ENCODE assay signal across 1 cellular context in the genomic region with DNA sequence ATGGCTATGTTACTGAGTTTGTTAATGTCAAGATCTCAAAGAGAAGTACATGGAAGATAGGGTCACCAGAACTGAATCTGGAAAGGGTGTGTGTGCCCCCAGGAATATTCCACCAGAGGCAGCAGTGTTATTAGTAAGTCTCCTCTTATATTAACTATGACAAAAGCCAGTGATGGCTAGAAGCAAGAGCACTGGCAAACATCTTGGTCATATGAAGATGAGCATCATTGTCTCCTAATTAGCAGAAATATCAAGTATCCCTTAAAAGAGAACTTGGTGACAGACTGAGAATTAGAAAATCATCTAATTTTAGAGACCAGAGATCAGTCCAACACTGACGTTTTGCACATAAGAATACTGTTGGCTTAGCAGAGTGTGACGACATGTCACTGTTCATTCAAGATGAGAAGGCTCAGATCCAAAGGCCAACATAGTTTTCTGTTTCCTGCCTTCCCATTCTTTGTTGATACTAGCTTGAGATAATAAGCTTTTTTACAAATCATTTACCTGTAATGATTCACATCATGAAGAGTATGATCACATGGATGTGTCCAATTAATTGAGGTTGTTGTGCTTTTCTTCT.
TF ChIP-seq lines count a peak whose summit lies in the region.

No MANE protein-coding gene starts in this region.

TF ChIP-seq in HepG2, 621 proteins besides CTCF, POLR2A, EP300 and RAD21 (continued from another document and continues in another):
- TF ChIP-seq, protein P1, sequence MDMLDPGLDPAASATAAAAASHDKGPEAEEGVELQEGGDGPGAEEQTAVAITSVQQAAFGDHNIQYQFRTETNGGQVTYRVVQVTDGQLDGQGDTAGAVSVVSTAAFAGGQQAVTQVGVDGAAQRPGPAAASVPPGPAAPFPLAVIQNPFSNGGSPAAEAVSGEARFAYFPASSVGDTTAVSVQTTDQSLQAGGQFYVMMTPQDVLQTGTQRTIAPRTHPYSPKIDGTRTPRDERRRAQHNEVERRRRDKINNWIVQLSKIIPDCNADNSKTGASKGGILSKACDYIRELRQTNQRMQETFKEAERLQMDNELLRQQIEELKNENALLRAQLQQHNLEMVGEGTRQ (IDR thresholded peaks at IDR 0.05; ENCODE audit: low read depth, low read length) = no peak
- TF ChIP-seq, protein P1 (CRISPR knock-in tag; IDR thresholded peaks at IDR 0.05; ENCODE audit: borderline replicate concordance) = no peak
- TF ChIP-seq MIER2 (CRISPR knock-in tag; IDR thresholded peaks at IDR 0.05) (no peak), RFX1 (IDR thresholded peaks at IDR 0.05) (no peak), HES4 (CRISPR knock-in tag; IDR thresholded peaks at IDR 0.05; ENCODE audit: borderline replicate concordance) (no peak), ZNF124 (CRISPR knock-in tag; IDR thresholded peaks at IDR 0.05) (no peak), ELF1 (CRISPR knock-in tag; IDR thresholded peaks at IDR 0.05) (no peak), MED1 (CRISPR knock-in tag; IDR thresholded peaks at IDR 0.05) (0 out of 2 replicates have a peak, but pooled peaks have one; percentile 16), BRCA1 (CRISPR knock-in tag; IDR thresholded peaks at IDR 0.05) (no peak), ZNF20 (CRISPR knock-in tag; IDR thresholded peaks at IDR 0.05) (no peak), ZNF878 (CRISPR knock-in tag; IDR thresholded peaks at IDR 0.05) (no peak), FOXJ3 (CRISPR knock-in tag; IDR thresholded peaks at IDR 0.05; ENCODE audit: borderline replicate concordance) (no peak), JDP2 (CRISPR knock-in tag; IDR thresholded peaks at IDR 0.05; ENCODE audit: borderline replicate concordance) (no peak), ZNF253 (CRISPR knock-in tag; IDR thresholded peaks at IDR 0.05; ENCODE audit: borderline replicate concordance) (no peak), PPARG (CRISPR knock-in tag; conservative IDR thresholded peaks at IDR 0.05) (no peak; the same call in 1 of the 2 replicates), RARG (CRISPR knock-in tag; IDR thresholded peaks at IDR 0.05; ENCODE audit: low read depth) (no peak), TCF12 (IDR thresholded peaks at IDR 0.05) (no peak), TCF12 (CRISPR knock-in tag; IDR thresholded peaks at IDR 0.05) (no peak), BRD4 (CRISPR knock-in tag; IDR thresholded peaks at IDR 0.05) (no peak), ZNF614 (CRISPR knock-in tag; IDR thresholded peaks at IDR 0.05; ENCODE audit: borderline replicate concordance) (no peak), ZNF577 (CRISPR knock-in tag; IDR thresholded peaks at IDR 0.05; ENCODE audit: borderline replicate concordance, low read depth) (no peak), ZFX (CRISPR knock-in tag; IDR thresholded peaks at IDR 0.05; ENCODE audit: low read depth) (no peak), ZNF619 (CRISPR knock-in tag; IDR thresholded peaks at IDR 0.05) (no peak), KDM5B (CRISPR knock-in tag; IDR thresholded peaks at IDR 0.05; ENCODE audit: borderline replicate concordance) (no peak), ZNF354B (CRISPR knock-in tag; IDR thresholded peaks at IDR 0.05) (no peak), RFX3 (CRISPR knock-in tag; IDR thresholded peaks at IDR 0.05) (no peak), ZNF557 (CRISPR knock-in tag; IDR thresholded peaks at IDR 0.05) (no peak), SNAPC2 (CRISPR knock-in tag; IDR thresholded peaks at IDR 0.05) (no peak), RXRB (CRISPR knock-in tag; IDR thresholded peaks at IDR 0.05; ENCODE audit: borderline replicate concordance) (peak; percentile 29; the same call in 1 of the 2 replicates), FOXA1 (IDR thresholded peaks at IDR 0.05) (no peak), FOXA1 (CRISPR knock-in tag; IDR thresholded peaks at IDR 0.05) (0 out of 2 replicates have a peak, but pooled peaks have one; percentile 14), ZNF780A (CRISPR knock-in tag; IDR thresholded peaks at IDR 0.05) (no peak), ZNF329 (CRISPR knock-in tag; IDR thresholded peaks at IDR 0.05; ENCODE audit: low read depth) (no peak), MTF2 (CRISPR knock-in tag; IDR thresholded peaks at IDR 0.05; ENCODE audit: borderline replicate concordance) (no peak), HOXA3 (CRISPR knock-in tag; IDR thresholded peaks at IDR 0.05) (peak; percentile 39; the same call in 1 of the 2 replicates), ZNF383 (CRISPR knock-in tag; IDR thresholded peaks at IDR 0.05; ENCODE audit: borderline replicate concordance) (no peak), MIXL1 (CRISPR knock-in tag; IDR thresholded peaks at IDR 0.05) (0 out of 2 replicates have a peak, but pooled peaks have one; percentile 14), SYNCRIP (IDR thresholded peaks at IDR 0.05; ENCODE audit: insufficient read depth, low read depth, low read length) (no peak), KLF12 (CRISPR knock-in tag; IDR thresholded peaks at IDR 0.05; ENCODE audit: borderline replicate concordance) (no peak), SP140L (CRISPR knock-in tag; IDR thresholded peaks at IDR 0.05; ENCODE audit: borderline replicate concordance) (no peak), ZNF713 (CRISPR knock-in tag; IDR thresholded peaks at IDR 0.05) (no peak), HNF4G (IDR thresholded peaks at IDR 0.05; ENCODE audit: borderline replicate concordance, low read depth, low read length) (no peak), HNF4G (CRISPR knock-in tag; IDR thresholded peaks at IDR 0.05; ENCODE audit: borderline replicate concordance, low read depth) (no peak), GFI1 (CRISPR knock-in tag; IDR thresholded peaks at IDR 0.05; ENCODE audit: borderline replicate concordance) (0 out of 2 replicates have a peak, but pooled peaks have one; percentile 21), POGZ (CRISPR knock-in tag; IDR thresholded peaks at IDR 0.05) (no peak; the same call in 1 of the 2 replicates), AGO1 (IDR thresholded peaks at IDR 0.05; ENCODE audit: low read depth, low read length, poor library complexity, severe bottlenecking) (no peak), ZFP36 (IDR thresholded peaks at IDR 0.05; ENCODE audit: borderline replicate concordance, low read depth, low read length, partially characterized antibody) (no peak), HDAC1 (CRISPR knock-in tag; IDR thresholded peaks at IDR 0.05) (no peak), CBX1 (IDR thresholded peaks at IDR 0.05; ENCODE audit: low read depth) (no peak)
- TF ChIP-seq, protein P2, sequence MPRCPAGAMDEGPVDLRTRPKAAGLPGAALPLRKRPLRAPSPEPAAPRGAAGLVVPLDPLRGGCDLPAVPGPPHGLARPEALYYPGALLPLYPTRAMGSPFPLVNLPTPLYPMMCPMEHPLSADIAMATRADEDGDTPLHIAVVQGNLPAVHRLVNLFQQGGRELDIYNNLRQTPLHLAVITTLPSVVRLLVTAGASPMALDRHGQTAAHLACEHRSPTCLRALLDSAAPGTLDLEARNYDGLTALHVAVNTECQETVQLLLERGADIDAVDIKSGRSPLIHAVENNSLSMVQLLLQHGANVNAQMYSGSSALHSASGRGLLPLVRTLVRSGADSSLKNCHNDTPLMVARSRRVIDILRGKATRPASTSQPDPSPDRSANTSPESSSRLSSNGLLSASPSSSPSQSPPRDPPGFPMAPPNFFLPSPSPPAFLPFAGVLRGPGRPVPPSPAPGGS (CRISPR knock-in tag; IDR thresholded peaks at IDR 0.05) = no peak
- TF ChIP-seq, protein P3, sequence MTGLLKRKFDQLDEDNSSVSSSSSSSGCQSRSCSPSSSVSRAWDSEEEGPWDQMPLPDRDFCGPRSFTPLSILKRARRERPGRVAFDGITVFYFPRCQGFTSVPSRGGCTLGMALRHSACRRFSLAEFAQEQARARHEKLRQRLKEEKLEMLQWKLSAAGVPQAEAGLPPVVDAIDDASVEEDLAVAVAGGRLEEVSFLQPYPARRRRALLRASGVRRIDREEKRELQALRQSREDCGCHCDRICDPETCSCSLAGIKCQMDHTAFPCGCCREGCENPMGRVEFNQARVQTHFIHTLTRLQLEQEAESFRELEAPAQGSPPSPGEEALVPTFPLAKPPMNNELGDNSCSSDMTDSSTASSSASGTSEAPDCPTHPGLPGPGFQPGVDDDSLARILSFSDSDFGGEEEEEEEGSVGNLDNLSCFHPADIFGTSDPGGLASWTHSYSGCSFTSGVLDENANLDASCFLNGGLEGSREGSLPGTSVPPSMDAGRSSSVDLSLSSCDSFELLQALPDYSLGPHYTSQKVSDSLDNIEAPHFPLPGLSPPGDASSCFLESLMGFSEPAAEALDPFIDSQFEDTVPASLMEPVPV (CRISPR knock-in tag; IDR thresholded peaks at IDR 0.05) = no peak
- TF ChIP-seq, protein P4, sequence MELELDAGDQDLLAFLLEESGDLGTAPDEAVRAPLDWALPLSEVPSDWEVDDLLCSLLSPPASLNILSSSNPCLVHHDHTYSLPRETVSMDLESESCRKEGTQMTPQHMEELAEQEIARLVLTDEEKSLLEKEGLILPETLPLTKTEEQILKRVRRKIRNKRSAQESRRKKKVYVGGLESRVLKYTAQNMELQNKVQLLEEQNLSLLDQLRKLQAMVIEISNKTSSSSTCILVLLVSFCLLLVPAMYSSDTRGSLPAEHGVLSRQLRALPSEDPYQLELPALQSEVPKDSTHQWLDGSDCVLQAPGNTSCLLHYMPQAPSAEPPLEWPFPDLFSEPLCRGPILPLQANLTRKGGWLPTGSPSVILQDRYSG (CRISPR knock-in tag; IDR thresholded peaks at IDR 0.05) = no peak
- TF ChIP-seq, protein P5, sequence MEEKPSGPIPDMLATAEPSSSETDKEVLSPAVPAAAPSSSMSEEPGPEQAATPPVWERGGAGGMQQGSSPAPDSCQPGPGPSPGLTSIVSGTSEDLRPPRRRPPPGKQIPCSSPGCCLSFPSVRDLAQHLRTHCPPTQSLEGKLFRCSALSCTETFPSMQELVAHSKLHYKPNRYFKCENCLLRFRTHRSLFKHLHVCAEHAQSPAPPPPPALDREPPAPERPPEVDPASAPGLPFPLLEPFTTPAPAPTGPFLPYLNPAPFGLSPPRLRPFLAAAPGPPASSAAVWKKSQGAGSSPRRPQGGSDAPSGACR (CRISPR knock-in tag; IDR thresholded peaks at IDR 0.05) = no peak
- TF ChIP-seq, protein P6, sequence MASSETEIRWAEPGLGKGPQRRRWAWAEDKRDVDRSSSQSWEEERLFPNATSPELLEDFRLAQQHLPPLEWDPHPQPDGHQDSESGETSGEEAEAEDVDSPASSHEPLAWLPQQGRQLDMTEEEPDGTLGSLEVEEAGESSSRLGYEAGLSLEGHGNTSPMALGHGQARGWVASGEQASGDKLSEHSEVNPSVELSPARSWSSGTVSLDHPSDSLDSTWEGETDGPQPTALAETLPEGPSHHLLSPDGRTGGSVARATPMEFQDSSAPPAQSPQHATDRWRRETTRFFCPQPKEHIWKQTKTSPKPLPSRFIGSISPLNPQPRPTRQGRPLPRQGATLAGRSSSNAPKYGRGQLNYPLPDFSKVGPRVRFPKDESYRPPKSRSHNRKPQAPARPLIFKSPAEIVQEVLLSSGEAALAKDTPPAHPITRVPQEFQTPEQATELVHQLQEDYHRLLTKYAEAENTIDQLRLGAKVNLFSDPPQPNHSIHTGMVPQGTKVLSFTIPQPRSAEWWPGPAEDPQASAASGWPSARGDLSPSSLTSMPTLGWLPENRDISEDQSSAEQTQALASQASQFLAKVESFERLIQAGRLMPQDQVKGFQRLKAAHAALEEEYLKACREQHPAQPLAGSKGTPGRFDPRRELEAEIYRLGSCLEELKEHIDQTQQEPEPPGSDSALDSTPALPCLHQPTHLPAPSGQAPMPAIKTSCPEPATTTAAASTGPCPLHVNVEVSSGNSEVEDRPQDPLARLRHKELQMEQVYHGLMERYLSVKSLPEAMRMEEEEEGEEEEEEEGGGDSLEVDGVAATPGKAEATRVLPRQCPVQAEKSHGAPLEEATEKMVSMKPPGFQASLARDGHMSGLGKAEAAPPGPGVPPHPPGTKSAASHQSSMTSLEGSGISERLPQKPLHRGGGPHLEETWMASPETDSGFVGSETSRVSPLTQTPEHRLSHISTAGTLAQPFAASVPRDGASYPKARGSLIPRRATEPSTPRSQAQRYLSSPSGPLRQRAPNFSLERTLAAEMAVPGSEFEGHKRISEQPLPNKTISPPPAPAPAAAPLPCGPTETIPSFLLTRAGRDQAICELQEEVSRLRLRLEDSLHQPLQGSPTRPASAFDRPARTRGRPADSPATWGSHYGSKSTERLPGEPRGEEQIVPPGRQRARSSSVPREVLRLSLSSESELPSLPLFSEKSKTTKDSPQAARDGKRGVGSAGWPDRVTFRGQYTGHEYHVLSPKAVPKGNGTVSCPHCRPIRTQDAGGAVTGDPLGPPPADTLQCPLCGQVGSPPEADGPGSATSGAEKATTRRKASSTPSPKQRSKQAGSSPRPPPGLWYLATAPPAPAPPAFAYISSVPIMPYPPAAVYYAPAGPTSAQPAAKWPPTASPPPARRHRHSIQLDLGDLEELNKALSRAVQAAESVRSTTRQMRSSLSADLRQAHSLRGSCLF (CRISPR knock-in tag; IDR thresholded peaks at IDR 0.05; ENCODE audit: borderline replicate concordance) = no peak
- TF ChIP-seq, protein P7, sequence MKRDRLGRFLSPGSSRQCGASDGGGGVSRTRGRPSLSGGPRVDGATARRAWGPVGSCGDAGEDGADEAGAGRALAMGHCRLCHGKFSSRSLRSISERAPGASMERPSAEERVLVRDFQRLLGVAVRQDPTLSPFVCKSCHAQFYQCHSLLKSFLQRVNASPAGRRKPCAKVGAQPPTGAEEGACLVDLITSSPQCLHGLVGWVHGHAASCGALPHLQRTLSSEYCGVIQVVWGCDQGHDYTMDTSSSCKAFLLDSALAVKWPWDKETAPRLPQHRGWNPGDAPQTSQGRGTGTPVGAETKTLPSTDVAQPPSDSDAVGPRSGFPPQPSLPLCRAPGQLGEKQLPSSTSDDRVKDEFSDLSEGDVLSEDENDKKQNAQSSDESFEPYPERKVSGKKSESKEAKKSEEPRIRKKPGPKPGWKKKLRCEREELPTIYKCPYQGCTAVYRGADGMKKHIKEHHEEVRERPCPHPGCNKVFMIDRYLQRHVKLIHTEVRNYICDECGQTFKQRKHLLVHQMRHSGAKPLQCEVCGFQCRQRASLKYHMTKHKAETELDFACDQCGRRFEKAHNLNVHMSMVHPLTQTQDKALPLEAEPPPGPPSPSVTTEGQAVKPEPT (CRISPR knock-in tag; IDR thresholded peaks at IDR 0.05; ENCODE audit: low read depth) = no peak
- TF ChIP-seq, protein P8, sequence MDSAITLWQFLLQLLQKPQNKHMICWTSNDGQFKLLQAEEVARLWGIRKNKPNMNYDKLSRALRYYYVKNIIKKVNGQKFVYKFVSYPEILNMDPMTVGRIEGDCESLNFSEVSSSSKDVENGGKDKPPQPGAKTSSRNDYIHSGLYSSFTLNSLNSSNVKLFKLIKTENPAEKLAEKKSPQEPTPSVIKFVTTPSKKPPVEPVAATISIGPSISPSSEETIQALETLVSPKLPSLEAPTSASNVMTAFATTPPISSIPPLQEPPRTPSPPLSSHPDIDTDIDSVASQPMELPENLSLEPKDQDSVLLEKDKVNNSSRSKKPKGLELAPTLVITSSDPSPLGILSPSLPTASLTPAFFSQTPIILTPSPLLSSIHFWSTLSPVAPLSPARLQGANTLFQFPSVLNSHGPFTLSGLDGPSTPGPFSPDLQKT (CRISPR knock-in tag; IDR thresholded peaks at IDR 0.05; ENCODE audit: borderline replicate concordance) = no peak
